In the genomic region with DNA sequence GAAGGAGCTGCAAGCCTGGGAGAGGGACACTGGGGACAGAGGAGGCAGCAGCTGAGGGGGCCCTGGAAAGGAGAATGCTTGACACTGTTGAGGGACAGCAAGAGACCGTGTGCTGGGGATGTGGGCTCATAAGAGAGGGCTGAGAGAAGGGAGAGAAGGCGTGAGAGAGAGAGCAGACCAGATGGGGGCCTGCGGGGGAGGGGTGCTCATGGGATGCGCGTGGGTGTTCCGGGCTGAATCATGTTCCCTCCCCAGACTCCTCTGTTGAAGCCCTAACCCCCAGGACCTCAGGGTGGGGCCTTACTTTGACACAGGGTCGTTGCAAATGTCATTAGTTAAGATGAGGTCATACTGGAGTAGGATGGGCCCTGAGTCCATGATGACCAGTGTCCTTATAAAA, we compare ENCODE assay signal across 23 cellular contexts. TPM values are rescaled to one million over a fixed set of nuclear protein-coding genes. Genes with fewer than 3 reads are reported as not detected.
DNase-seq lines count a peak whose midpoint lies in the region; ATAC-seq and TF ChIP-seq lines count a peak whose summit lies in the region.
"Had no signal": no experiment of that assay in that cellular context is flagged by ENCODE, and none has a peak within 500 bp of the region (broad histone marks: within the 10 kb centered on the region; RNA-seq: fewer than 3 reads in every experiment).

No MANE protein-coding gene starts in this region.

- intact Hi-C loops in MCF 10A (cut with micrococcal nuclease): no loop called here
- intact Hi-C loops in mammary epithelial cell (cut with micrococcal nuclease): no loop called here
- intact Hi-C loops in left colon (cut with DNase I, micrococcal nuclease): no loop called here

- no peaks in the 10 kb centered on the region for H4K20me1 ChIP-seq in mammary epithelial cell (ENCODE audit: insufficient read depth, low read length)

- ATAC-seq in T-cell (replicated peaks in 1 of 4): no peak
- no peak for ATAC-seq in effector memory CD8-positive, alpha-beta T cell (replicated peaks)
- no peak for ATAC-seq in stimulated activated effector memory CD8-positive, alpha-beta T cell treated with anti-CD3 and anti-CD28 coated beads, Interleukin-12 subunit alpha, Interleukin-12 subunit beta, amount 100 ng/mL, for 72 hours
- no peak for ATAC-seq in left colon
- ATAC-seq: A549, GM12878 had no signal

- dilution Hi-C loops in mammary epithelial cell (cut with HindIII; ENCODE audit: low sequenced_read_pairs): no loop called here

- H3K36me3 ChIP-seq in mammary epithelial cell (ENCODE audit: insufficient read depth, low read length): peaks cover 9% of the 10 kb centered on the region

- 90% methylated on average over 5 of the region's 7 CpGs for WGBS in mammary epithelial cell (ENCODE audit: low coverage, missing lambda C conversion rate)

- H3K36me3 Mint-ChIP-seq in MCF 10A (ENCODE audit: insufficient read depth, unreplicated experiment) (peaks cover 40% of the 10 kb centered on the region), T-cell (peaks cover 62% of the 10 kb centered on the region)
- peaks cover 17% of the 10 kb centered on the region for H3K36me3 Mint-ChIP-seq in effector memory CD8-positive, alpha-beta T cell (ENCODE audit: insufficient read depth)
- H3K36me3 Mint-ChIP-seq in stimulated activated effector memory CD8-positive, alpha-beta T cell treated with anti-CD3 and anti-CD28 coated beads, Interleukin-12 subunit alpha, Interleukin-12 subunit beta, amount 100 ng/mL, for 72 hours: peaks cover 10% of the 10 kb centered on the region

- no peak overlapping the region for H3K4me3 ChIP-seq in mammary epithelial cell (replicated peaks in 1 of 3; ENCODE audit: insufficient read depth in 1 of 3, low read depth in 2 of 3, low read length in 3 of 3)
- H3K4me3 ChIP-seq: A549, GM12878 had no signal

- POLR2A ChIA-PET in MCF 10A (lab: Yijun Ruan, JAX): interaction anchor here (0.6 to 0.7 kb wide), 2 partner anchors 40 to 180 kb away, joined by 3 read pairs; no protein-coding TSS in a partner anchor
- POLR2A ChIA-PET in T-cell (lab: Charles Lee): no interaction called here

- H3K27ac ChIP-seq in mammary epithelial cell (ENCODE audit: insufficient read depth, low read depth, low read length): no peak overlapping the region
- H3K27ac ChIP-seq: A549 had no signal

- H3K27me3 Mint-ChIP-seq in MCF 10A (ENCODE audit: insufficient read depth, unreplicated experiment) (no peaks in the 10 kb centered on the region), T-cell (no peaks in the 10 kb centered on the region)
- no peaks in the 10 kb centered on the region for H3K27me3 Mint-ChIP-seq in effector memory CD8-positive, alpha-beta T cell
- H3K27me3 Mint-ChIP-seq: B cell, IgD-negative memory B cell had no signal

- DNase-seq in MCF 10A (ENCODE audit: unreplicated experiment) (no peak), mammary epithelial cell (no peak), T-cell (no peak), HCEC 1CT (no peak), left colon (no peak), DMS153 treated with DMSO at 0.1 percent for 48 hours (lab: John Stamatoyannopoulos, UW; ENCODE audit: unreplicated experiment) (no peak)
- DNase-seq in effector memory CD8-positive, alpha-beta T cell: no peak
- no peak for DNase-seq in stimulated activated effector memory CD8-positive, alpha-beta T cell treated with anti-CD3 and anti-CD28 coated beads, Interleukin-12 subunit alpha, Interleukin-12 subunit beta, amount 100 ng/mL, for 72 hours (ENCODE audit: low spot score in 2 of 2)
- DNase-seq: DMS79 treated with DMSO at 0.1 percent for 48 hours, H7, MM.1S, NCI-H1048, NCI-H1417 treated with DMSO at 0.1 percent for 48 hours, NCI-H187, NCI-H2107, NCI-H510A, NCI-H748 treated with DMSO at 0.1 percent for 48 hours, SIG-M5, SK-N-SH had no signal

- no peak overlapping the region for H3K4me2 ChIP-seq in mammary epithelial cell (ENCODE audit: insufficient read depth, low read depth, low read length)
- H3K4me2 ChIP-seq: A549, SK-N-SH had no signal

- no peaks in the 10 kb centered on the region for H3K79me2 ChIP-seq in mammary epithelial cell (ENCODE audit: insufficient read depth, low read length)

- H3K9me3 Mint-ChIP-seq in MCF 10A (ENCODE audit: unreplicated experiment) (peaks cover 19% of the 10 kb centered on the region), T-cell (peaks cover 7 to 18% (median 12%) of the 10 kb centered on the region in 3 donors)
- no peaks in the 10 kb centered on the region for H3K9me3 Mint-ChIP-seq in effector memory CD8-positive, alpha-beta T cell
- no peaks in the 10 kb centered on the region for H3K9me3 Mint-ChIP-seq in stimulated activated effector memory CD8-positive, alpha-beta T cell treated with anti-CD3 and anti-CD28 coated beads, Interleukin-12 subunit alpha, Interleukin-12 subunit beta, amount 100 ng/mL, for 72 hours

- peaks cover 10% of the 10 kb centered on the region for H3K4me1 ChIP-seq in mammary epithelial cell (ENCODE audit: insufficient read depth, low read length)
- H3K4me1 ChIP-seq: A549 had no signal

- peaks cover 6% of the 10 kb centered on the region for H3K9me3 ChIP-seq in mammary epithelial cell (replicated peaks; ENCODE audit: insufficient read depth, low read length)
- H3K9me3 ChIP-seq: SK-N-SH had no signal

- no peak for TF ChIP-seq CTCF in MCF 10A (IDR thresholded peaks at IDR 0.05; ENCODE audit: unreplicated experiment)
- TF ChIP-seq CTCF in mammary epithelial cell (conservative IDR thresholded peaks at IDR 0.05 in 1 of 2, IDR thresholded peaks at IDR 0.05 in 1 of 2; ENCODE audit: extremely low read depth in 1 of 2, insufficient read depth in 1 of 2, low read depth in 1 of 2, low read length in 2 of 2): no peak

- H3K27ac Mint-ChIP-seq in MCF 10A (ENCODE audit: low read depth, unreplicated experiment) (peak overlapping the region; percentile 44), T-cell (peak overlapping the region; percentile 5 to 59)
- H3K27ac Mint-ChIP-seq in effector memory CD8-positive, alpha-beta T cell: peak overlapping the region; percentile 78 to 84
- peak overlapping the region; percentile 83 for H3K27ac Mint-ChIP-seq in stimulated activated effector memory CD8-positive, alpha-beta T cell treated with anti-CD3 and anti-CD28 coated beads, Interleukin-12 subunit alpha, Interleukin-12 subunit beta, amount 100 ng/mL, for 72 hours
- H3K27ac Mint-ChIP-seq: B cell, IgD-negative memory B cell had no signal

- CTCF ChIA-PET in MCF 10A (lab: Yijun Ruan, JAX) (interaction anchor here (0.6 to 1.6 kb wide), 5 partner anchors 9 to 232 kb away, joined by 3 to 4 read pairs (median 3); no protein-coding TSS in a partner anchor), mammary epithelial cell (lab: Charles Lee; ENCODE audit: low non-redundant PET) (no interaction called here), T-cell (lab: Charles Lee) (no interaction called here)

- H3K27me3 ChIP-seq in mammary epithelial cell (ENCODE audit: insufficient read depth, low read length): no peaks in the 10 kb centered on the region

- H3K4me3 Mint-ChIP-seq in MCF 10A (ENCODE audit: unreplicated experiment): no peak overlapping the region
- H3K4me3 Mint-ChIP-seq in T-cell: no peak overlapping the region
- H3K4me3 Mint-ChIP-seq in effector memory CD8-positive, alpha-beta T cell: no peak overlapping the region
- no peak overlapping the region for H3K4me3 Mint-ChIP-seq in stimulated activated effector memory CD8-positive, alpha-beta T cell treated with anti-CD3 and anti-CD28 coated beads, Interleukin-12 subunit alpha, Interleukin-12 subunit beta, amount 100 ng/mL, for 72 hours
- H3K4me3 Mint-ChIP-seq: B cell had no signal

- no TSS peak for BruUV-seq in MCF 10A (replicated peaks; lab: Mats Ljungman, UMichigan)
- BruUV-seq in mammary epithelial cell (replicated peaks; lab: Mats Ljungman, UMichigan): no TSS peak

- H3K9ac ChIP-seq in mammary epithelial cell (ENCODE audit: insufficient read depth, low read length): no peak overlapping the region
- H3K9ac ChIP-seq: SK-N-SH had no signal

- in situ Hi-C loops in mammary epithelial cell (cut with MboI; ENCODE audit: low sequenced_read_pairs in 2 of 2): no loop called here

- peaks cover 17% of the 10 kb centered on the region for H3K4me1 Mint-ChIP-seq in MCF 10A (ENCODE audit: insufficient read depth, unreplicated experiment)
- H3K4me1 Mint-ChIP-seq in T-cell: no peaks in the 10 kb centered on the region
- peaks cover 0 to 4% of the 10 kb centered on the region in 2 donors for H3K4me1 Mint-ChIP-seq in effector memory CD8-positive, alpha-beta T cell (ENCODE audit: low read depth in 2 of 2)
- H3K4me1 Mint-ChIP-seq in stimulated activated effector memory CD8-positive, alpha-beta T cell treated with anti-CD3 and anti-CD28 coated beads, Interleukin-12 subunit alpha, Interleukin-12 subunit beta, amount 100 ng/mL, for 72 hours: peaks cover 8% of the 10 kb centered on the region
- H3K4me1 Mint-ChIP-seq: B cell had no signal

- no peak overlapping the region for H2AFZ ChIP-seq in mammary epithelial cell (ENCODE audit: low read depth, low read length)

RNA-seq across cellular contexts. Expression of gene NTPCR, which starts 40.8 kb away (rescaled TPM):
- total RNA-seq in MCF 10A (2022) (116 and 129 TPM in 2 replicates), mammary epithelial cell (10 to 100 TPM; 15.3 to 47.0 TPM), T-cell (10 to 100 TPM; 13.6 to 24.5 (median 17.3) TPM), left colon (10 to 100 TPM; 51.2 to 54.0 TPM)
- polyA plus RNA-seq in mammary epithelial cell: 23.3 TPM
- 7.8 TPM for polyA minus RNA-seq in mammary epithelial cell

Comparison
In these comparisons a context has a peak if more than half of its experiments do, and no peak if none do; other contexts are left out.
1. H3K27ac Mint-ChIP-seq: peak in every context shown above with its lines; median percentile 83 in stimulated activated effector memory CD8-positive, alpha-beta T cell treated with anti-CD3 and anti-CD28 coated beads, Interleukin-12 subunit alpha, Interleukin-12 subunit beta, amount 100 ng/mL, for 72 hours; 81 in effector memory CD8-positive, alpha-beta T cell; 44 in MCF 10A; 32 in T-cell.